In the genomic region with DNA sequence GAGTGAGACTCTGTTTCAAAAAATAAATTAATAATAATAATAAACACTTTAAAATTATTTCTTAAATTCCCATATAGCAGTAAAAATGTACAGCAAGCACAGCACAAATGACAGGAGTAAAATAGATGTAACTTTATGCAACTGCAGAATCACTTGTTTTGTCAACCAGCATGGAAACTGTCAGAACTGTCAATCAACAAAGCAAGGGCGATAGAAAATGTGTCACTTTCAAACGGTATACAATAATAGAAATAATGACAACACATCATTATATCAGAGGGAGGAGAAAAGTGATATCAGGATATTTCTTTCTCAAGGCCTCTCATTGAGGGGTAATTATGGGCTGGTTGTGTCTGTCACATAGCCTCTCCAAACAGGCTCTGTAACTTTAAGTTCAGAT, we compare ENCODE assay signal across 23 cellular contexts.
"Had no signal": no experiment of that assay in that cellular context is flagged by ENCODE, and none has a peak within 500 bp of the region (broad histone marks: within the 10 kb centered on the region; RNA-seq: fewer than 3 reads in every experiment).

No MANE protein-coding gene starts in this region.

- H3K4me3 Mint-ChIP-seq: dendritic cell treated with granulocyte-macrophage colony-stimulating factor and Interleukin-4, amounts not matched to agents 40 ng/mL and 50 ng/mL, for 4 days; effector memory CD8-positive, alpha-beta T cell had no signal

- H3K9me3 Mint-ChIP-seq: effector memory CD8-positive, alpha-beta T cell had no signal

- DNase-seq: colonic mucosa; cortex of kidney; dermis blood vessel endothelial cell; dorsolateral prefrontal cortex; effector CD4-positive, alpha-beta T cell; effector CD8-positive, alpha-beta T cell; effector memory CD4-positive, alpha-beta T cell; effector memory CD8-positive, alpha-beta T cell; erythroblast; esophagus squamous epithelium; foreskin fibroblast; foreskin keratinocyte; foreskin melanocyte; gastrocnemius medialis; glutamatergic neuron; head of caudate nucleus; heart left ventricle; heart right ventricle had no signal

- H3K27me3 ChIP-seq: colonic mucosa, dorsolateral prefrontal cortex, esophagus muscularis mucosa, esophagus squamous epithelium, foreskin keratinocyte, gastrocnemius medialis, gastroesophageal sphincter, heart left ventricle, heart right ventricle had no signal

- H3K4me1 ChIP-seq: colonic mucosa had no signal

- H3K27ac Mint-ChIP-seq: dendritic cell treated with granulocyte-macrophage colony-stimulating factor and Interleukin-4, amounts not matched to agents 40 ng/mL and 50 ng/mL, for 4 days; effector memory CD8-positive, alpha-beta T cell had no signal

- H3K36me3 ChIP-seq: colonic mucosa, esophagus muscularis mucosa, esophagus squamous epithelium, gastrocnemius medialis, gastroesophageal sphincter, heart left ventricle, heart right ventricle had no signal

- H3K4me3 ChIP-seq: colonic mucosa, coronary artery, dorsolateral prefrontal cortex, esophagus muscularis mucosa, esophagus squamous epithelium, gastrocnemius medialis, gastroesophageal sphincter, heart left ventricle, heart right ventricle had no signal

- H3K9me3 ChIP-seq: colonic mucosa, esophagus muscularis mucosa, esophagus squamous epithelium, gastrocnemius medialis, gastroesophageal sphincter, heart left ventricle, heart right ventricle had no signal

- H3K27me3 Mint-ChIP-seq: effector memory CD8-positive, alpha-beta T cell had no signal

- H3K27ac ChIP-seq: colonic mucosa, coronary artery, dorsolateral prefrontal cortex, epithelial cell of prostate, esophagus muscularis mucosa, esophagus squamous epithelium, foreskin keratinocyte, gastrocnemius medialis, gastroesophageal sphincter, heart left ventricle had no signal
